25 cellular contexts compared by ENCODE assay signal in genomic region chr11:94791216-94791889, GRCh38. TPM values are rescaled to one million over a fixed set of nuclear protein-coding genes. Genes with fewer than 3 reads are reported as not detected.
DNase-seq lines count a peak whose midpoint lies in the region; ATAC-seq and TF ChIP-seq lines count a peak whose summit lies in the region.
"Had no signal": no experiment of that assay in that cellular context is flagged by ENCODE, and none has a peak within 500 bp of the region (broad histone marks: within the 10 kb centered on the region; RNA-seq: fewer than 3 reads in every experiment).

No MANE protein-coding gene starts in this region.

- H2AFZ ChIP-seq in hepatocyte: no peak overlapping the region

- ATAC-seq in HG02885 (IDR thresholded peaks at IDR 0.05; ENCODE audit: poor library complexity, unreplicated experiment): no peak
- ATAC-seq: effector memory CD8-positive, alpha-beta T cell; Right ventricle myocardium inferior; stimulated activated effector memory CD8-positive, alpha-beta T cell treated with anti-CD3 and anti-CD28 coated beads, Interleukin-12 subunit alpha, Interleukin-12 subunit beta, amount 100 ng/mL, for 72 hours had no signal

- no peak for TF ChIP-seq CTCF in hepatocyte (IDR thresholded peaks at IDR 0.05; ENCODE audit: poor library complexity)

- H3K4me1 ChIP-seq in hepatocyte (ENCODE audit: insufficient read depth): peaks cover 57% of the 10 kb centered on the region
- H3K4me1 ChIP-seq in subcutaneous abdominal adipose tissue (ENCODE audit: control insufficient read depth in 5 of 5, insufficient read depth in 5 of 5, low read length in 5 of 5): peaks cover 14 to 73% (median 62%) of the 10 kb centered on the region in 5 donors
- H3K4me1 ChIP-seq: HAP-1 had no signal

- peaks cover 77% of the 10 kb centered on the region for H4K20me1 ChIP-seq in hepatocyte (ENCODE audit: insufficient read depth, poor library complexity, severe bottlenecking)

- H3K9me3 ChIP-seq in hepatocyte (ENCODE audit: low read depth): no peaks in the 10 kb centered on the region
- H3K9me3 ChIP-seq in subcutaneous abdominal adipose tissue (ENCODE audit: control insufficient read depth in 5 of 5, low read length in 5 of 5): no peaks in the 10 kb centered on the region
- H3K9me3 ChIP-seq: ascending aorta, HAP-1, left ventricle myocardium inferior, prostate gland had no signal

- H3K36me3 ChIP-seq in hepatocyte (replicated peaks; ENCODE audit: insufficient read depth, low read depth) (no peaks in the 10 kb centered on the region), subcutaneous abdominal adipose tissue (ENCODE audit: control insufficient read depth in 5 of 5, insufficient read depth in 5 of 5, low read length in 5 of 5) (peaks cover 0 to 3% (median 0%) of the 10 kb centered on the region in 5 donors)
- H3K36me3 ChIP-seq: ascending aorta, HAP-1, left ventricle myocardium inferior, prostate gland had no signal

- H3K27ac ChIP-seq in hepatocyte: peak overlapping the region; percentile 74
- peak overlapping the region; percentile 48 for H3K27ac ChIP-seq in subcutaneous abdominal adipose tissue (ENCODE audit: low read depth, low read length)
- H3K27ac ChIP-seq: ascending aorta, left ventricle myocardium inferior, prostate gland had no signal

- H3K27me3 ChIP-seq in hepatocyte: no peaks in the 10 kb centered on the region
- H3K27me3 ChIP-seq in subcutaneous abdominal adipose tissue (ENCODE audit: control insufficient read depth in 5 of 5, insufficient read depth in 4 of 5, low read length in 5 of 5): no peaks in the 10 kb centered on the region
- H3K27me3 ChIP-seq: ascending aorta had no signal

- H3K9me2 ChIP-seq in hepatocyte (replicated peaks; ENCODE audit: insufficient read depth): no peaks in the 10 kb centered on the region

- H3K4me2 ChIP-seq in hepatocyte: peak overlapping the region; percentile 14

- DNase-seq in NCI-H226 (peak; percentile 74), astrocyte of the hippocampus (ENCODE audit: low read depth, low spot score) (peak; percentile 51), hepatocyte (ENCODE audit: low spot score) (no peak), NCI-H1417 treated with DMSO at 0.1 percent for 48 hours (lab: John Stamatoyannopoulos, UW) (no peak), NCI-H774 (lab: John Stamatoyannopoulos, UW) (no peak)
- DNase-seq: activated CD4-positive, alpha-beta T cell treated with anti-CD3 and anti-CD28 coated beads for 48 hours; AML-193; CD8-positive, alpha-beta memory T cell; DMS53; effector memory CD8-positive, alpha-beta T cell; GF-D8; head of caudate nucleus; left ventricle myocardium inferior; NCI-H1694 treated with DMSO at 0.1 percent for 48 hours; NCI-H69; nephron progenitor cell; stimulated activated CD4-positive, alpha-beta T cell treated with anti-CD3 and anti-CD28 coated beads, Interleukin-1b, Interleukin-23, amount 100 ng/mL, for 48 hours; SW 1271 had no signal

- H3K4me3 ChIP-seq in hepatocyte: no peak overlapping the region
- no peak overlapping the region for H3K4me3 ChIP-seq in subcutaneous abdominal adipose tissue (ENCODE audit: low read depth in 1 of 5, low read length in 5 of 5)
- H3K4me3 ChIP-seq: ascending aorta, HAP-1, left ventricle myocardium inferior, prostate gland had no signal

- no peak overlapping the region for H3K9ac ChIP-seq in subcutaneous abdominal adipose tissue (ENCODE audit: low read length in 5 of 5)

- peaks cover 95% of the 10 kb centered on the region for H3K79me2 ChIP-seq in hepatocyte

- 91% methylated on average over 3 of the region's 3 CpGs for WGBS in hepatocyte (ENCODE audit: low lambda C conversion rate, missing lambda C conversion rate)

RNA-seq across cellular contexts. Expression of gene AMOTL1, which starts 23.2 kb away (rescaled TPM):
- 46.7 and 57.7 TPM in 2 replicates for total RNA-seq in hepatocyte
- polyA plus RNA-seq in hepatocyte: 22.1 and 23.8 TPM in 2 replicates

Comparison
In these comparisons a context has a peak if more than half of its experiments do, and no peak if none do; other contexts are left out.
1. DNase-seq: peak in NCI-H226 (single experiment) and astrocyte of the hippocampus (single experiment); none in hepatocyte (single experiment), NCI-H1417 treated with DMSO at 0.1 percent for 48 hours (single experiment) and NCI-H774 (single experiment).